ENCODE assay signal across 10 cellular contexts in genomic region chr4:186693159-186693815, GRCh38. TPM values are rescaled to one million over a fixed set of nuclear protein-coding genes. Genes with fewer than 3 reads are reported as not detected.
DNase-seq lines count a peak whose midpoint lies in the region; ATAC-seq and TF ChIP-seq lines count a peak whose summit lies in the region.
"Had no signal": no experiment of that assay in that cellular context is flagged by ENCODE, and none has a peak within 500 bp of the region (broad histone marks: within the 10 kb centered on the region; RNA-seq: fewer than 3 reads in every experiment).

No MANE protein-coding gene starts in this region.

- peaks cover 28% of the 10 kb centered on the region for H3K4me1 ChIP-seq in RWPE2 (ENCODE audit: insufficient read depth, poor library complexity, severe bottlenecking)
- no peaks in the 10 kb centered on the region for H3K4me1 ChIP-seq in spleen
- peaks cover 17% of the 10 kb centered on the region for H3K4me1 ChIP-seq in smooth muscle cell (ENCODE audit: low read depth)

- TF ChIP-seq POLR2A in spleen (IDR thresholded peaks at IDR 0.05) = no peak

- H3K36me3 ChIP-seq in RWPE2 (ENCODE audit: low read depth) (peaks cover 66% of the 10 kb centered on the region), spleen (no peaks in the 10 kb centered on the region), smooth muscle cell (ENCODE audit: low read depth) (peaks cover 6% of the 10 kb centered on the region)
- H3K36me3 ChIP-seq: ovary had no signal

- H3K4me3 ChIP-seq in RWPE2 (ENCODE audit: severe bottlenecking) (no peak overlapping the region), fibroblast of the aortic adventitia (ENCODE audit: low read depth, low read length) (peak overlapping the region; percentile 37), spleen (no peak overlapping the region), smooth muscle cell (no peak overlapping the region)
- H3K4me3 ChIP-seq: ovary had no signal

- 66 to 92% (median 73%) methylated on average over 17 of the region's 17 CpGs for WGBS in spleen, 5 donors
- WGBS in smooth muscle cell (ENCODE audit: low lambda C conversion rate) = 86% methylated on average over 17 of the region's 17 CpGs

- H3F3A ChIP-seq in smooth muscle cell (ENCODE audit: low read depth) = no peaks in the 10 kb centered on the region

- H3K4me2 ChIP-seq in smooth muscle cell = no peak overlapping the region

- peak; percentile 95 for ATAC-seq in RWPE2 (ENCODE audit: low read depth)
- ATAC-seq: stimulated activated naive CD8-positive, alpha-beta T cell treated with anti-CD3 and anti-CD28 coated beads, Interleukin-15, Interleukin-2, amounts not matched to agents 100 U/mL and 50 U/mL, for 24 hours had no signal

- peak overlapping the region; percentile 64 for H3K27ac ChIP-seq in RWPE2 (ENCODE audit: poor library complexity, severe bottlenecking)
- H3K27ac ChIP-seq in spleen = no peak overlapping the region
- H3K27ac ChIP-seq in smooth muscle cell (ENCODE audit: low read depth) = no peak overlapping the region
- H3K27ac ChIP-seq: ovary had no signal

- no peaks in the 10 kb centered on the region for H3K27me3 ChIP-seq in RWPE2 (ENCODE audit: insufficient read depth, poor library complexity, severe bottlenecking)
- H3K27me3 ChIP-seq in spleen (replicated peaks in 1 of 7) = peaks cover 0 to 3% (median 0%) of the 10 kb centered on the region in 7 donors
- no peaks in the 10 kb centered on the region for H3K27me3 ChIP-seq in smooth muscle cell (ENCODE audit: low read depth)
- H3K27me3 ChIP-seq: ovary had no signal

- intact Hi-C loops in spleen (cut with DNase I; ENCODE audit: low total_unique reads) = no loop called here

- H3K9me3 ChIP-seq in RWPE2 (ENCODE audit: severe bottlenecking) (no peaks in the 10 kb centered on the region), spleen (no peaks in the 10 kb centered on the region), smooth muscle cell (replicated peaks; ENCODE audit: low read depth) (no peaks in the 10 kb centered on the region)
- H3K9me3 ChIP-seq: ovary had no signal

- TF ChIP-seq CTCF in RWPE2 (IDR thresholded peaks at IDR 0.05; ENCODE audit: poor library complexity, severe bottlenecking) (no peak), fibroblast of the aortic adventitia (IDR thresholded peaks at IDR 0.05; ENCODE audit: insufficient read depth, low read length) (no peak), spleen (IDR thresholded peaks at IDR 0.05 in 8 of 11, conservative IDR thresholded peaks at IDR 0.05 in 3 of 11) (no peak), smooth muscle cell (IDR thresholded peaks at IDR 0.05; ENCODE audit: borderline replicate concordance, insufficient read depth, poor library complexity, severe bottlenecking) (no peak)

- H2AFZ ChIP-seq in smooth muscle cell (ENCODE audit: low read depth) = no peak overlapping the region

- DNase-seq in DMS153 (lab: John Stamatoyannopoulos, UW) (peak; percentile 65), RWPE2 (ENCODE audit: low spot score) (peak; percentile 91), fibroblast of the aortic adventitia (ENCODE audit: low read depth) (peak; percentile 95), renal cortical epithelial cell (ENCODE audit: low read depth) (peak; percentile 93), NCI-H1092 (lab: John Stamatoyannopoulos, UW) (no peak), spleen (no peak), smooth muscle cell (lab: John Stamatoyannopoulos, UW; ENCODE audit: unreplicated experiment) (no peak), OCI-M2 (lab: John Stamatoyannopoulos, UW; ENCODE audit: unreplicated experiment) (no peak)
- DNase-seq: stimulated activated naive CD8-positive, alpha-beta T cell treated with anti-CD3 and anti-CD28 coated beads, Interleukin-15, Interleukin-2, amounts not matched to agents 100 U/mL and 50 U/mL, for 24 hours had no signal

- H4K20me1 ChIP-seq in smooth muscle cell (ENCODE audit: low read depth) = peaks cover 92% of the 10 kb centered on the region

- peaks cover 83% of the 10 kb centered on the region for H3K79me2 ChIP-seq in smooth muscle cell (ENCODE audit: low read depth)

- no peak overlapping the region for H3K9ac ChIP-seq in smooth muscle cell (ENCODE audit: low read depth)

RNA-seq across cellular contexts. Expression of gene FAT1, which starts 30.4 kb away (rescaled TPM):
- total RNA-seq in fibroblast of the aortic adventitia (ENCODE audit: low replicate concordance) (114 and 189 TPM in 2 replicates), renal cortical epithelial cell (251 and 594 TPM in 2 replicates), spleen (10 to 100 TPM in 1 of 7 donors, 1 to 10 TPM in 6; 4.2 to 20.0 (median 6.8) TPM), smooth muscle cell (359 and 395 TPM in 2 replicates)
- polyA plus RNA-seq in spleen (1 to 10 TPM in 2 of 3 donors, under 1 TPM in 1; 0.87 to 1.9 (median 1.7) TPM), smooth muscle cell (42.4 and 65.1 TPM in 2 replicates)

Comparison
In these comparisons a context has a peak if more than half of its experiments do, and no peak if none do; other contexts are left out.
1. DNase-seq: peak in DMS153 (single experiment), RWPE2 (single experiment), fibroblast of the aortic adventitia (single experiment) and renal cortical epithelial cell (single experiment); none in NCI-H1092 (single experiment), spleen (single experiment), smooth muscle cell (single experiment) and OCI-M2 (single experiment).